Comparison of ENCODE assay signal across 21 cellular contexts in the genomic region with DNA sequence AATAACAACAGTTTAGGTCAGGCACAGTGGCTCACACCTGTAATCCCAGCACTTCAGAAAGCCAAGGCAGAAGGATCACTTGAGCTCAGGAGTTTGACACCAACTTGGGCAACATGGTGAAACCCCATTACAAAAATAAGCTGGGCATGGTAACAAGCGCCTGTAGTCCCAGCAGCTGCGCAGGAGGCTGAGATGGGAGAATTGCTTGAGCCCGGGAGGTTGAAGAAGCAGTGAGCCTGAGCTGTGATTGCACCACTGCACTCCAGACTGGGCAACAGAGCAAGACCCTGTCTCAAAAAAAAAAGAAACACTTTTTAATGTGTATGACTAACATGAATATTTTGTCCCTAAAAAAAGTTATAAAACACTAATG.
"Had no signal": no experiment of that assay in that cellular context is flagged by ENCODE, and none has a peak within 500 bp of the region (broad histone marks: within the 10 kb centered on the region; RNA-seq: fewer than 3 reads in every experiment).

No MANE protein-coding gene starts in this region.

- DNase-seq: activated naive CD4-positive, alpha-beta T cell treated with anti-CD3 and anti-CD28 coated beads for 36 hours; aorta; erythroblast; foreskin melanocyte; head of caudate nucleus; kidney; left ventricle myocardium inferior; mesenchymal stem cell; stimulated activated CD4-positive, alpha-beta T cell treated with anti-CD3 and anti-CD28 coated beads, Interleukin-4, amount 100 ng/mL, for 1 hour; T-helper 1 cell; T-helper 9 cell; transverse colon had no signal

- H3K9me3 ChIP-seq: left ventricle myocardium inferior, transverse colon, vagina had no signal

- H3K4me1 Mint-ChIP-seq: nephron had no signal

- H3K27ac Mint-ChIP-seq: activated naive CD4-positive, alpha-beta T cell treated with anti-CD3 and anti-CD28 coated beads for 36 hours; nephron had no signal

- H3K4me3 Mint-ChIP-seq: activated naive CD4-positive, alpha-beta T cell treated with anti-CD3 and anti-CD28 coated beads for 36 hours; central memory CD8-positive, alpha-beta T cell; nephron had no signal

- ATAC-seq: activated CD4-positive, CD25-positive, alpha-beta regulatory T cell treated with anti-CD3 and anti-CD28 coated beads, Interleukin-2, amount 50 U/mL, for 24 hours; sciatic nerve; SK-N-SH treated with all-trans-retinoic acid at 6 μM for 48 hours had no signal

- H3K4me1 ChIP-seq: parathyroid adenoma, transverse colon, vagina had no signal

- H3K79me2 ChIP-seq: parathyroid adenoma had no signal

- H3K27ac ChIP-seq: coronary artery, left ventricle myocardium inferior, parathyroid adenoma, transverse colon, vagina had no signal

- H3K27me3 Mint-ChIP-seq: central memory CD8-positive, alpha-beta T cell had no signal

- H3K9me3 Mint-ChIP-seq: activated naive CD4-positive, alpha-beta T cell treated with anti-CD3 and anti-CD28 coated beads for 36 hours; central memory CD8-positive, alpha-beta T cell; nephron had no signal

- H3K4me3 ChIP-seq: coronary artery, left ventricle myocardium inferior, smooth muscle cell, transverse colon, vagina had no signal

- H2AFZ ChIP-seq: parathyroid adenoma had no signal

- H3K4me2 ChIP-seq: smooth muscle cell had no signal

- H3K27me3 ChIP-seq: transverse colon, vagina had no signal
